ENCODE assay signal across 11 cellular contexts in genomic region chr17:77491921-77492445, GRCh38.
DNase-seq lines count a peak whose midpoint lies in the region; ATAC-seq and TF ChIP-seq lines count a peak whose summit lies in the region.
"Had no signal": no experiment of that assay in that cellular context is flagged by ENCODE, and none has a peak within 500 bp of the region (broad histone marks: within the 10 kb centered on the region; RNA-seq: fewer than 3 reads in every experiment).

No MANE protein-coding gene starts in this region.

- no peak overlapping the region for H3K27ac ChIP-seq in CD8-positive, alpha-beta memory T cell (ENCODE audit: low read depth, low read length)
- H3K27ac ChIP-seq in HEK293 (ENCODE audit: extremely low read depth, low read depth, low read length) = no peak overlapping the region

- peak; percentile 67 to 77 for ATAC-seq in naive B cell (ENCODE audit: low read depth in 2 of 2)
- no peak for ATAC-seq in HG03097 (IDR thresholded peaks at IDR 0.05; ENCODE audit: low FRiP score, unreplicated experiment)

- CTCF ChIA-PET in CD8-positive, alpha-beta memory T cell (lab: Charles Lee) = interaction anchor here (0.9 to 6.2 kb wide), 7 partner anchors 51 to 161 kb away, joined by 3 to 54 read pairs (median 5); no protein-coding TSS in a partner anchor
- CTCF ChIA-PET in HEK293 (lab: Yijun Ruan, JAX) = interaction anchor here (0.9 kb wide), 1 partner anchor 161 kb away, joined by 3 read pairs; no protein-coding TSS in a partner anchor
- CTCF ChIA-PET in activated naive CD4-positive, alpha-beta T cell treated with anti-CD3 and anti-CD28 coated beads for 36 hours (lab: Charles Lee) = interaction anchor here (1.9 to 2.1 kb wide), 2 partner anchors 62 to 91 kb away, joined by 5 to 8 read pairs; no protein-coding TSS in a partner anchor

- H3K36me3 ChIP-seq in CD8-positive, alpha-beta memory T cell (ENCODE audit: insufficient read depth, low read length) = peaks cover 69% of the 10 kb centered on the region
- H3K36me3 ChIP-seq in HEK293 (ENCODE audit: control insufficient read depth in 2 of 2, insufficient read depth in 1 of 2, low read length in 2 of 2) = peaks cover 0 to 89% of the 10 kb centered on the region in 2 experiments; a peak in 2 of 3 replicates

- H3K4me1 ChIP-seq in CD8-positive, alpha-beta memory T cell (ENCODE audit: insufficient read depth, low read length) = peaks cover 17% of the 10 kb centered on the region
- H3K4me1 ChIP-seq in HEK293 (ENCODE audit: control insufficient read depth, insufficient read depth, low read length) = no peaks in the 10 kb centered on the region

- no peaks in the 10 kb centered on the region for H3K27me3 Mint-ChIP-seq in CD8-positive, alpha-beta memory T cell
- no peaks in the 10 kb centered on the region for H3K27me3 Mint-ChIP-seq in activated naive CD4-positive, alpha-beta T cell treated with anti-CD3 and anti-CD28 coated beads for 36 hours (ENCODE audit: low read depth)
- H3K27me3 Mint-ChIP-seq in naive B cell = no peaks in the 10 kb centered on the region
- H3K27me3 Mint-ChIP-seq: brain had no signal

- no peak for TF ChIP-seq CTCF in HEK293 (tag by site-specific recombination; IDR thresholded peaks at IDR 0.05)

- no peak overlapping the region for H3K4me3 ChIP-seq in CD8-positive, alpha-beta memory T cell (ENCODE audit: low read length)
- H3K4me3 ChIP-seq in HEK293 (ENCODE audit: low read depth, low read length) = no peak overlapping the region

- DNase-seq in CD8-positive, alpha-beta memory T cell = peak in 2 of 5 donors; percentile 30 to 66
- DNase-seq in activated naive CD4-positive, alpha-beta T cell treated with anti-CD3 and anti-CD28 coated beads for 36 hours = peak; percentile 40
- DNase-seq in naive B cell (peak; percentile 24), GOT3 (lab: John Stamatoyannopoulos, UW) (no peak), activated gamma-delta T cell treated with Interleukin-2 at 50 U/mL for 16 hours (no peak), H4 (ENCODE audit: low spot score) (no peak)
- DNase-seq: Calu3, NCI-H1694 had no signal

- H3K9me3 ChIP-seq in CD8-positive, alpha-beta memory T cell (ENCODE audit: low read length) = no peaks in the 10 kb centered on the region
- no peaks in the 10 kb centered on the region for H3K9me3 ChIP-seq in HEK293 (ENCODE audit: control insufficient read depth, insufficient read depth, low read depth, low read length)

- POLR2A ChIA-PET in CD8-positive, alpha-beta memory T cell (lab: Charles Lee) = interaction anchor here (0.6 to 1.0 kb wide), 3 partner anchors 39 to 466 kb away, joined by 3 to 6 read pairs (median 3); no protein-coding TSS in a partner anchor
- POLR2A ChIA-PET in HEK293 (lab: Yijun Ruan, JAX) = no interaction called here

- H3K27me3 ChIP-seq in CD8-positive, alpha-beta memory T cell (ENCODE audit: insufficient read depth, low read length, poor library complexity, severe bottlenecking) = no peaks in the 10 kb centered on the region

- H3K9me3 Mint-ChIP-seq in CD8-positive, alpha-beta memory T cell = no peaks in the 10 kb centered on the region
- no peaks in the 10 kb centered on the region for H3K9me3 Mint-ChIP-seq in activated naive CD4-positive, alpha-beta T cell treated with anti-CD3 and anti-CD28 coated beads for 36 hours
- no peaks in the 10 kb centered on the region for H3K9me3 Mint-ChIP-seq in naive B cell
- H3K9me3 Mint-ChIP-seq: brain had no signal

- peak overlapping the region; percentile 23 to 91 (median 82) for H3K27ac Mint-ChIP-seq in CD8-positive, alpha-beta memory T cell
- peak overlapping the region; percentile 71 for H3K27ac Mint-ChIP-seq in activated naive CD4-positive, alpha-beta T cell treated with anti-CD3 and anti-CD28 coated beads for 36 hours
- peak overlapping the region in 4 of 6 donors; percentile 49 to 94 (median 68) for H3K27ac Mint-ChIP-seq in naive B cell

- intact Hi-C loops in activated naive CD4-positive, alpha-beta T cell treated with anti-CD3 and anti-CD28 coated beads for 36 hours (cut with micrococcal nuclease) = no loop called here

- peaks cover 3 to 88% (median 4%) of the 10 kb centered on the region in 3 donors for H3K36me3 Mint-ChIP-seq in CD8-positive, alpha-beta memory T cell
- H3K36me3 Mint-ChIP-seq in activated naive CD4-positive, alpha-beta T cell treated with anti-CD3 and anti-CD28 coated beads for 36 hours (ENCODE audit: low read depth) = peaks cover 21% of the 10 kb centered on the region
- no peaks in the 10 kb centered on the region for H3K36me3 Mint-ChIP-seq in naive B cell

- H3K4me1 Mint-ChIP-seq in CD8-positive, alpha-beta memory T cell = peaks cover 19 to 48% (median 21%) of the 10 kb centered on the region in 3 donors
- H3K4me1 Mint-ChIP-seq in activated naive CD4-positive, alpha-beta T cell treated with anti-CD3 and anti-CD28 coated beads for 36 hours (ENCODE audit: low read depth) = peaks cover 11% of the 10 kb centered on the region
- peaks cover 15 to 35% (median 35%) of the 10 kb centered on the region in 3 donors for H3K4me1 Mint-ChIP-seq in naive B cell

- peak overlapping the region in 4 of 7 donors; percentile 23 to 59 (median 44) for H3K4me3 Mint-ChIP-seq in CD8-positive, alpha-beta memory T cell
- no peak overlapping the region for H3K4me3 Mint-ChIP-seq in activated naive CD4-positive, alpha-beta T cell treated with anti-CD3 and anti-CD28 coated beads for 36 hours
- H3K4me3 Mint-ChIP-seq in naive B cell = peak overlapping the region in 5 of 8 donors; percentile 12 to 85 (median 59)
- H3K4me3 Mint-ChIP-seq: brain had no signal

TF ChIP-seq in HEK293, 187 proteins besides CTCF, POLR2A, EP300 and RAD21:
- no peak for TF ChIP-seq ZNF24 (tag by site-specific recombination; IDR thresholded peaks at IDR 0.05)
- TF ChIP-seq ZNF157 (tag by site-specific recombination; IDR thresholded peaks at IDR 0.05) = no peak
- no peak for TF ChIP-seq SALL2 (tag by site-specific recombination; IDR thresholded peaks at IDR 0.05; ENCODE audit: borderline replicate concordance)
- no peak for TF ChIP-seq KLF1 (tag by site-specific recombination; IDR thresholded peaks at IDR 0.05)
- no peak for TF ChIP-seq ZNF274 (IDR thresholded peaks at IDR 0.05; ENCODE audit: low read length)
- no peak for TF ChIP-seq ZNF274 (tag by site-specific recombination; IDR thresholded peaks at IDR 0.05; ENCODE audit: borderline replicate concordance)
- TF ChIP-seq KLF9 (tag by site-specific recombination; IDR thresholded peaks at IDR 0.05; ENCODE audit: low read depth) = peak; percentile 22; the same call in 1 of the 2 replicates
- no peak for TF ChIP-seq ZEB2 (tag by site-specific recombination; IDR thresholded peaks at IDR 0.05)

Comparison
In these comparisons a context has a peak if more than half of its experiments do, and no peak if none do; other contexts are left out.
1. DNase-seq: peak in activated naive CD4-positive, alpha-beta T cell treated with anti-CD3 and anti-CD28 coated beads for 36 hours (single experiment) and naive B cell (single experiment); none in GOT3 (single experiment), activated gamma-delta T cell treated with Interleukin-2 at 50 U/mL for 16 hours (single experiment) and H4 (single experiment).
2. Peak in every context shown above with its lines, with median percentiles within 50 percentile points of each other: H3K27ac Mint-ChIP-seq.